ENCODE assay signal across 13 cellular contexts in the genomic region with DNA sequence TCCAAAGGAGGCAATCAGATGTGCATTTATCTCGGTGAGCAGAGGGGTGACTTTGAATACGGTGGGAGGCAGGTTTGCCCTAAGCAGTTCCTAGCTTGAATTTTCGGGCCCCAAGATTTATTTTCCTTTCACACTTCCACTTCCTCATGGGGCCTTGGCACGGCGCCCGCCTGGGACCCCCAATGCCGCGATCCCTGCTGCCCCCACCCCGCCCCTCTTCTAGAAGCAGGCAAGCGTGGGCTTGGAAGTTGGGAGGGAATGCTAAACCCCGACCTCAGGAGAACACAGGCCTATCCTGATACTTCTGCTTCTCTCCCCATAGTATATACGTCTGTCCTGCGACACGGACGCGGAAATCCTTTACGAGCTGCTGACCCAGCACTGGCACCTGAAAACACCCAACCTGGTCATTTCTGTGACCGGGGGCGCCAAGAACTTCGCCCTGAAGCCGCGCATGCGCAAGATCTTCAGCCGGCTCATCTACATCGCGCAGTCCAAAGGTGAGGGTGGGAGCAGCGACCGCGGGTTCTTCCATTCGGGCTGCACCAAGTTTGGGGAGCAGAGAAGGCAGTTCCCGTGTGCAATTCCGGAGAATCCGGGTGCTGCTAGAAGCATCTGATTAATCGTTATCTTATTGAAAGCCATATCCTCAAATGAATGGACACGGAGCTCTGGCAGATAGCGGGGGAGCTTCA. TPM values are rescaled to one million over a fixed set of nuclear protein-coding genes. Genes with fewer than 3 reads are reported as not detected.
A peak's percentile ranks its signal among the peaks of the same experiment; 100 is the strongest.
DNase-seq lines count a peak whose midpoint lies in the region; ATAC-seq and TF ChIP-seq lines count a peak whose summit lies in the region.
"Had no signal": no experiment of that assay in that cellular context is flagged by ENCODE, and none has a peak within 500 bp of the region (broad histone marks: within the 10 kb centered on the region; RNA-seq: fewer than 3 reads in every experiment).

No MANE protein-coding gene starts in this region.

- H3K27ac Mint-ChIP-seq in WTC11 = no peak overlapping the region

- H3K4me1 ChIP-seq in trophoblast cell (ENCODE audit: control insufficient read depth in 1 of 2, insufficient read depth in 2 of 2, low read length in 2 of 2) (no peaks in the 10 kb centered on the region), hepatocyte (ENCODE audit: insufficient read depth) (no peaks in the 10 kb centered on the region)

- H3K4ac ChIP-seq in trophoblast cell (ENCODE audit: low read depth, low read length) = no peak overlapping the region

- peak; percentile 65 for ATAC-seq in WTC11
- no peak for ATAC-seq in GM21619 (IDR thresholded peaks at IDR 0.05; ENCODE audit: unreplicated experiment)
- no peak for ATAC-seq in HG02885 (IDR thresholded peaks at IDR 0.05; ENCODE audit: poor library complexity, unreplicated experiment)

- H3K36me3 Mint-ChIP-seq in WTC11 = peaks cover 3% of the 10 kb centered on the region; the same call in 1 of the 2 replicates

- H3K9ac ChIP-seq in trophoblast cell (ENCODE audit: low read length) = no peak overlapping the region

- H3K27ac ChIP-seq in trophoblast cell (ENCODE audit: low read depth, low read length) = no peak overlapping the region
- no peak overlapping the region for H3K27ac ChIP-seq in hepatocyte

- no peak overlapping the region for H3K14ac ChIP-seq in trophoblast cell (ENCODE audit: low read length)

- H4K20me1 ChIP-seq in hepatocyte (ENCODE audit: insufficient read depth, poor library complexity, severe bottlenecking) = no peaks in the 10 kb centered on the region

- no peak overlapping the region for H2AFZ ChIP-seq in trophoblast cell (ENCODE audit: insufficient read depth, low read length, poor library complexity)
- no peak overlapping the region for H2AFZ ChIP-seq in hepatocyte

- no peak overlapping the region for H2BK5ac ChIP-seq in trophoblast cell (ENCODE audit: low read depth, low read length, poor library complexity)

- H3K4me1 Mint-ChIP-seq in WTC11 = peaks cover 8% of the 10 kb centered on the region

- H3K27me3 Mint-ChIP-seq in WTC11 (ENCODE audit: low read depth) = peaks cover 19% of the 10 kb centered on the region

- POLR2A ChIA-PET in WTC11 (lab: Charles Lee) = no interaction called here

- no peak overlapping the region for H3K4me3 ChIP-seq in trophoblast cell (ENCODE audit: low read depth, low read length)
- H3K4me3 ChIP-seq in hepatocyte = no peak overlapping the region

- H4K91ac ChIP-seq in trophoblast cell (ENCODE audit: low read depth, low read length) = no peak overlapping the region

- H3K9me3 Mint-ChIP-seq in WTC11 = peaks cover 7% of the 10 kb centered on the region

- H3K4me2 ChIP-seq in trophoblast cell (ENCODE audit: low read length) = peak overlapping the region; percentile 21
- no peak overlapping the region for H3K4me2 ChIP-seq in hepatocyte

- DNase-seq in ELF-1 (ENCODE audit: low read depth, low spot score) (peak; percentile 45), WTC11 (ENCODE audit: low spot score) (peak; percentile 53), glomerular visceral epithelial cell (ENCODE audit: extremely low spot score) (peak; percentile 23), trophoblast cell (no peak), hepatocyte (ENCODE audit: low spot score) (no peak)
- DNase-seq: activated CD4-positive, alpha-beta T cell treated with anti-CD3 and anti-CD28 coated beads for 1 hour; DMS 273 treated with DMSO at 0.1 percent for 48 hours; erythroblast; NCI-H524; SIG-M5 had no signal

- no peak overlapping the region for H4K12ac ChIP-seq in trophoblast cell (ENCODE audit: low read depth, low read length)

- no peak overlapping the region for H4K8ac ChIP-seq in trophoblast cell (ENCODE audit: low read depth, low read length)

- TF ChIP-seq CTCF in WTC11 (IDR thresholded peaks at IDR 0.05) (no peak), hepatocyte (IDR thresholded peaks at IDR 0.05; ENCODE audit: poor library complexity) (no peak)

- H3K79me2 ChIP-seq in trophoblast cell (ENCODE audit: control insufficient read depth, insufficient read depth, low read length, poor library complexity) (no peaks in the 10 kb centered on the region), hepatocyte (no peaks in the 10 kb centered on the region)

- CTCF ChIA-PET in WTC11 (lab: Charles Lee) = interaction anchor here (0.5 kb wide), 1 partner anchor 1543 kb away, joined by 5 read pairs; no protein-coding TSS in a partner anchor

- H3K9me3 ChIP-seq in trophoblast cell (ENCODE audit: insufficient read depth, low read depth, low read length) (no peaks in the 10 kb centered on the region), hepatocyte (ENCODE audit: low read depth) (no peaks in the 10 kb centered on the region)

- H2BK12ac ChIP-seq in trophoblast cell (ENCODE audit: low read length) = no peak overlapping the region

- H3K18ac ChIP-seq in trophoblast cell (ENCODE audit: low read length) = no peak overlapping the region

- H3K79me1 ChIP-seq in trophoblast cell (ENCODE audit: low read length) = no peaks in the 10 kb centered on the region

- no peak overlapping the region for H3K23ac ChIP-seq in trophoblast cell (ENCODE audit: low read length)

- no peak overlapping the region for H2BK120ac ChIP-seq in trophoblast cell (ENCODE audit: insufficient read depth, low read length, poor library complexity)

- H3K9me2 ChIP-seq in hepatocyte (replicated peaks; ENCODE audit: insufficient read depth) = no peaks in the 10 kb centered on the region

- H3K36me3 ChIP-seq in trophoblast cell (ENCODE audit: control insufficient read depth in 1 of 2, insufficient read depth in 2 of 2, low read length in 2 of 2) (no peaks in the 10 kb centered on the region), hepatocyte (replicated peaks; ENCODE audit: insufficient read depth, low read depth) (no peaks in the 10 kb centered on the region)

- H2AK5ac ChIP-seq in trophoblast cell (ENCODE audit: low read length) = no peak overlapping the region

- no CpG with 5 or more reads among the region's 36 CpGs for WGBS in trophoblast cell (ENCODE audit: extremely low coverage, insufficient coverage, insufficient read length)
- WGBS in hepatocyte (ENCODE audit: low lambda C conversion rate, missing lambda C conversion rate) = 93% methylated on average over 36 of the region's 36 CpGs

- H3K4me3 Mint-ChIP-seq in WTC11 = peak overlapping the region; percentile 67

- H3K27me3 ChIP-seq in trophoblast cell (ENCODE audit: insufficient read depth, low read length) = no peaks in the 10 kb centered on the region
- H3K27me3 ChIP-seq in hepatocyte = no peaks in the 10 kb centered on the region

TF ChIP-seq in WTC11, 78 proteins besides CTCF, POLR2A, EP300 and RAD21:
- no peak for TF ChIP-seq SMAD4 (CRISPR knock-in tag; IDR thresholded peaks at IDR 0.05)

RNA-seq across cellular contexts. Expression of gene TRPM8, which starts 21.6 kb away (rescaled TPM):
- total RNA-seq in WTC11 (2021) (0.26 TPM in 1 of 3 replicates, not detected in the others), hepatocyte (0.33 and 0.84 TPM in 2 replicates)
- 0.01 TPM in 1 of 2 replicates, not detected in the other for polyA plus RNA-seq in trophoblast cell (2013)
- polyA plus RNA-seq in hepatocyte = 0.16 and 0.33 TPM in 2 replicates
- total RNA-seq: osteocyte had no signal

Comparison
In these comparisons a context has a peak if more than half of its experiments do, and no peak if none do; other contexts are left out.
1. DNase-seq: peak in ELF-1 (single experiment), WTC11 (single experiment) and glomerular visceral epithelial cell (single experiment); none in trophoblast cell (0 of 2) and hepatocyte (single experiment).